Comparison of ENCODE assay signal across 21 cellular contexts in the genomic region with DNA sequence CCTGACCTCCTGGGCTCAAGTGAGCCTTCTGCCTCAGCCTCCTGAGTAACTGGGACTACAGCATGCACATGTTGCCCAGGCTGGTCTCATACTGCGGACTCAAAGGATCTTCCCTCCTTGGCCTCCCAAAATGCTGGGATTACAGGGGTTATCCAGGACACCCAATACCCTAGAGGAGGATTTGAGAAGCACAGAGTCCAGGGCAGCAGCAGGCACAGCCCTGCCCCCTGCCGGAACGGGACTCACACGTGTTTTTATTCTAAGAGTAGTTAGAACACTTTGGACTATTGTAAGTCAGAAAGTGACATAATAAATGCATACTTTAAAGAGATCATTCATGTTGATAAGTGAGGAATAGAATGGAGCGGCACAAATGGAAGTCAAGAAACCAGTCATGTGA.
"Had no signal": no experiment of that assay in that cellular context is flagged by ENCODE, and none has a peak within 500 bp of the region (broad histone marks: within the 10 kb centered on the region; RNA-seq: fewer than 3 reads in every experiment).

No MANE protein-coding gene starts in this region.

- H3K4me3 Mint-ChIP-seq: activated CD4-positive, alpha-beta memory T cell treated with anti-CD3 and anti-CD28 coated beads, Interleukin-2, amount 10 ng/mL, durations not matched to agents 7 days and 5 days; activated CD4-positive, alpha-beta T cell treated with anti-CD3 and anti-CD28 coated beads, Interleukin-2, amount 10 ng/mL, durations not matched to agents 24 days and 14 days; activated naive CD4-positive, alpha-beta T cell treated with anti-CD3 and anti-CD28 coated beads, Interleukin-2, amount 50 U/mL, for 24 hours; naive thymus-derived CD4-positive, alpha-beta T cell; stimulated activated memory B cell treated with anti-CD40 and anti-IgM and Interleukin-4, amounts not matched to agents 10 μg/mL and 1 μg/mL and 100 μg/mL, for 72 hours had no signal

- H3K4me1 ChIP-seq: body of pancreas, lower lobe of right lung, sigmoid colon, testis, uterus had no signal

- ATAC-seq: activated CD4-positive, CD25-positive, alpha-beta regulatory T cell treated with anti-CD3 and anti-CD28 coated beads, Interleukin-2, amount 50 U/mL, for 24 hours; body of pancreas; heart right ventricle; lower lobe of right lung; naive thymus-derived CD4-positive, alpha-beta T cell; stimulated activated memory B cell treated with anti-CD40 and anti-IgM and Interleukin-4, amounts not matched to agents 10 μg/mL and 1 μg/mL and 100 μg/mL, for 72 hours had no signal

- H3K9me3 ChIP-seq: body of pancreas, heart right ventricle, lower lobe of right lung, testis, uterus had no signal

- H3K27ac Mint-ChIP-seq: activated CD4-positive, alpha-beta memory T cell treated with anti-CD3 and anti-CD28 coated beads, Interleukin-2, amount 10 ng/mL, durations not matched to agents 7 days and 5 days; activated CD4-positive, alpha-beta T cell treated with anti-CD3 and anti-CD28 coated beads, Interleukin-2, amount 10 ng/mL, durations not matched to agents 24 days and 14 days; activated naive CD4-positive, alpha-beta T cell treated with anti-CD3 and anti-CD28 coated beads, Interleukin-2, amount 50 U/mL, for 24 hours; naive thymus-derived CD4-positive, alpha-beta T cell; stimulated activated memory B cell treated with anti-CD40 and anti-IgM and Interleukin-4, amounts not matched to agents 10 μg/mL and 1 μg/mL and 100 μg/mL, for 72 hours had no signal

- H3K27me3 ChIP-seq: body of pancreas, heart right ventricle, sigmoid colon, testis, uterus had no signal

- H3K36me3 ChIP-seq: heart right ventricle, lower lobe of right lung, sigmoid colon, uterus had no signal

- H3K4me2 ChIP-seq: smooth muscle cell had no signal

- H3K4me3 ChIP-seq: body of pancreas, heart right ventricle, lower lobe of right lung, sigmoid colon, smooth muscle cell, testis, uterus had no signal

- H3K4me1 Mint-ChIP-seq: activated CD4-positive, alpha-beta memory T cell treated with anti-CD3 and anti-CD28 coated beads, Interleukin-2, amount 10 ng/mL, durations not matched to agents 7 days and 5 days; activated CD4-positive, alpha-beta T cell treated with anti-CD3 and anti-CD28 coated beads, Interleukin-2, amount 10 ng/mL, durations not matched to agents 24 days and 14 days; activated naive CD4-positive, alpha-beta T cell treated with anti-CD3 and anti-CD28 coated beads, Interleukin-2, amount 50 U/mL, for 24 hours; naive thymus-derived CD4-positive, alpha-beta T cell; stimulated activated memory B cell treated with anti-CD40 and anti-IgM and Interleukin-4, amounts not matched to agents 10 μg/mL and 1 μg/mL and 100 μg/mL, for 72 hours had no signal

- H3K27ac ChIP-seq: body of pancreas, heart right ventricle, lower lobe of right lung, sigmoid colon, testis, uterus had no signal

- H3K27me3 Mint-ChIP-seq: activated CD4-positive, alpha-beta memory T cell treated with anti-CD3 and anti-CD28 coated beads, Interleukin-2, amount 10 ng/mL, durations not matched to agents 7 days and 5 days; activated CD4-positive, alpha-beta T cell treated with anti-CD3 and anti-CD28 coated beads, Interleukin-2, amount 10 ng/mL, durations not matched to agents 24 days and 14 days; activated naive CD4-positive, alpha-beta T cell treated with anti-CD3 and anti-CD28 coated beads, Interleukin-2, amount 50 U/mL, for 24 hours; naive thymus-derived CD4-positive, alpha-beta T cell; stimulated activated memory B cell treated with anti-CD40 and anti-IgM and Interleukin-4, amounts not matched to agents 10 μg/mL and 1 μg/mL and 100 μg/mL, for 72 hours had no signal

- DNase-seq: activated CD4-positive, alpha-beta memory T cell treated with anti-CD3 and anti-CD28 coated beads, Interleukin-2, amount 10 ng/mL, durations not matched to agents 7 days and 5 days; activated CD4-positive, alpha-beta T cell treated with anti-CD3 and anti-CD28 coated beads, Interleukin-2, amount 10 ng/mL, durations not matched to agents 24 days and 14 days; activated gamma-delta T cell treated with Interleukin-2 at 50 U/mL for 16 hours; anterior cingulate cortex; body of pancreas; erythroblast; foreskin fibroblast; heart right ventricle; kidney; lower lobe of right lung; naive thymus-derived CD4-positive, alpha-beta T cell; retina; sigmoid colon; stimulated activated CD4-positive, alpha-beta T cell treated with anti-CD3 and anti-CD28 coated beads, Interleukin-15, amount 100 ng/mL, for 24 hours; T-helper 9 cell; testis; uterus had no signal

- H3K36me3 Mint-ChIP-seq: activated naive CD4-positive, alpha-beta T cell treated with anti-CD3 and anti-CD28 coated beads, Interleukin-2, amount 50 U/mL, for 24 hours; stimulated activated memory B cell treated with anti-CD40 and anti-IgM and Interleukin-4, amounts not matched to agents 10 μg/mL and 1 μg/mL and 100 μg/mL, for 72 hours had no signal
